ENCODE assay signal across 40 cellular contexts in genomic region chr9:72092820-72093219, GRCh38. TPM values are rescaled to one million over a fixed set of nuclear protein-coding genes. Genes with fewer than 3 reads are reported as not detected.
"Had no signal": no experiment of that assay in that cellular context is flagged by ENCODE, and none has a peak within 500 bp of the region (broad histone marks: within the 10 kb centered on the region; RNA-seq: fewer than 3 reads in every experiment).

No MANE protein-coding gene starts in this region.

- H3K36me3 Mint-ChIP-seq: activated CD4-positive, alpha-beta memory T cell treated with anti-CD3 and anti-CD28 coated beads for 36 hours; activated CD8-positive, alpha-beta memory T cell treated with anti-CD3 and anti-CD28 coated beads, Interleukin-2, amount 10 ng/mL, durations not matched to agents 7 days and 5 days; activated naive CD8-positive, alpha-beta T cell treated with anti-CD3 and anti-CD28 coated beads for 36 hours; T-cell had no signal

- H3K36me3 ChIP-seq: breast epithelium, Peyer's patch had no signal

- H3K27me3 ChIP-seq: breast epithelium, Peyer's patch had no signal

- H3K27me3 Mint-ChIP-seq: activated CD8-positive, alpha-beta memory T cell treated with anti-CD3 and anti-CD28 coated beads, Interleukin-2, amount 10 ng/mL, durations not matched to agents 7 days and 5 days; activated naive CD8-positive, alpha-beta T cell treated with anti-CD3 and anti-CD28 coated beads for 36 hours had no signal

- FAIRE-seq: K562 had no signal

- DNase-seq: activated B cell treated with CpG ODN at 0.5 μM for 24 hours; activated CD4-positive, alpha-beta memory T cell treated with anti-CD3 and anti-CD28 coated beads for 36 hours; activated CD4-positive, alpha-beta T cell treated with anti-CD3 and anti-CD28 coated beads for 4 hours; activated CD4-positive, alpha-beta T cell treated with anti-CD3 and anti-CD28 coated beads, Interleukin-2, amount 50 U/mL, for 1 hour; activated CD4-positive, CD25-positive, alpha-beta regulatory T cell treated with anti-CD3 and anti-CD28 coated beads, Interleukin-2, amount 50 U/mL, for 72 hours; activated CD8-positive, alpha-beta memory T cell treated with anti-CD3 and anti-CD28 coated beads for 24 hours; activated CD8-positive, alpha-beta memory T cell treated with anti-CD3 and anti-CD28 coated beads, Interleukin-2, amount 10 ng/mL, durations not matched to agents 7 days and 5 days; activated CD8-positive, alpha-beta memory T cell treated with anti-CD3 and anti-CD28 coated beads, Interleukin-2, amount 50 U/mL, for 48 hours; activated effector memory CD4-positive, alpha-beta T cell treated with Interleukin-2 at 50 U/mL for 16 hours; activated naive CD4-positive, alpha-beta T cell; activated naive CD4-positive, alpha-beta T cell treated with anti-CD3 and anti-CD28 coated beads, Interleukin-2, amount 50 U/mL, for 16 hours; activated naive CD8-positive, alpha-beta T cell treated with anti-CD3 and anti-CD28 coated beads for 36 hours; activated T-cell treated with anti-CD3 and anti-CD28 coated beads, Interleukin-2, amount 50 U/mL, for 48 hours; amniotic stem cell; aorta; caudate nucleus; NCI-H1105; NCI-H1417 treated with DMSO at 0.1 percent for 48 hours; NCI-H187 treated with DMSO at 0.1 percent for 48 hours; NCI-H2081 treated with DMSO at 0.1 percent for 48 hours; NCI-H226; NCI-H446 treated with DMSO at 0.1 percent for 48 hours; NCI-H524; NCI-H69; NCI-H82; NK-92 treated with Interleukin-12 subunit alpha and Interleukin-12 subunit beta, amount 100 ng/mL, for 24 hours; PC-3; Peyer's patch; RPMI8226; SIG-M5; T-cell; T-helper 2 cell; T-helper 9 cell had no signal

- H3K4me3 ChIP-seq: breast epithelium, K562, Peyer's patch had no signal

- H3K4me1 ChIP-seq: breast epithelium, Peyer's patch had no signal

- H3K27ac Mint-ChIP-seq: activated B cell treated with CpG ODN at 0.5 μM for 24 hours; activated CD4-positive, alpha-beta memory T cell treated with anti-CD3 and anti-CD28 coated beads for 36 hours; activated CD8-positive, alpha-beta memory T cell treated with anti-CD3 and anti-CD28 coated beads, Interleukin-2, amount 10 ng/mL, durations not matched to agents 7 days and 5 days; activated naive CD8-positive, alpha-beta T cell treated with anti-CD3 and anti-CD28 coated beads for 36 hours; T-cell had no signal

- H3K9me3 Mint-ChIP-seq: activated CD4-positive, alpha-beta memory T cell treated with anti-CD3 and anti-CD28 coated beads for 36 hours had no signal

- H3K4me1 Mint-ChIP-seq: activated B cell treated with CpG ODN at 0.5 μM for 24 hours; activated CD8-positive, alpha-beta memory T cell treated with anti-CD3 and anti-CD28 coated beads, Interleukin-2, amount 10 ng/mL, durations not matched to agents 7 days and 5 days; activated naive CD8-positive, alpha-beta T cell treated with anti-CD3 and anti-CD28 coated beads for 36 hours; T-cell had no signal

- H3K4me3 Mint-ChIP-seq: activated B cell treated with CpG ODN at 0.5 μM for 24 hours; activated CD4-positive, alpha-beta memory T cell treated with anti-CD3 and anti-CD28 coated beads for 36 hours; activated CD8-positive, alpha-beta memory T cell treated with anti-CD3 and anti-CD28 coated beads, Interleukin-2, amount 10 ng/mL, durations not matched to agents 7 days and 5 days; activated naive CD8-positive, alpha-beta T cell treated with anti-CD3 and anti-CD28 coated beads for 36 hours; T-cell had no signal

- H3K27ac ChIP-seq: breast epithelium, Peyer's patch, VCaP had no signal

- H3K9me3 ChIP-seq: breast epithelium, Peyer's patch had no signal

- ATAC-seq: activated CD8-positive, alpha-beta memory T cell treated with anti-CD3 and anti-CD28 coated beads, Interleukin-2, amount 10 ng/mL, durations not matched to agents 7 days and 5 days; K562; PC-3; Right ventricle myocardium inferior; SK-N-SH treated with all-trans-retinoic acid at 6 μM for 48 hours; T-cell had no signal

RNA-seq across cellular contexts. Expression of gene C9orf57, which starts 32.4 kb away (rescaled TPM):
- total RNA-seq: activated B cell treated with CpG ODN at 0.5 μM for 24 hours; activated CD4-positive, alpha-beta memory T cell treated with anti-CD3 and anti-CD28 coated beads for 36 hours; activated CD8-positive, alpha-beta memory T cell treated with anti-CD3 and anti-CD28 coated beads, Interleukin-2, amount 10 ng/mL, durations not matched to agents 7 days and 5 days; activated naive CD8-positive, alpha-beta T cell treated with anti-CD3 and anti-CD28 coated beads for 36 hours; aorta; breast epithelium; K562; MCF 10A; PC-3; Peyer's patch; Right ventricle myocardium inferior; SK-MEL-5; T-cell had no signal
- polyA plus RNA-seq: aorta, K562 had no signal

RNA-seq across cellular contexts. Expression of gene GDA, which starts 56.4 kb away (rescaled TPM):
- total RNA-seq: activated CD4-positive, alpha-beta memory T cell treated with anti-CD3 and anti-CD28 coated beads for 36 hours; activated CD8-positive, alpha-beta memory T cell treated with anti-CD3 and anti-CD28 coated beads, Interleukin-2, amount 10 ng/mL, durations not matched to agents 7 days and 5 days; activated naive CD8-positive, alpha-beta T cell treated with anti-CD3 and anti-CD28 coated beads for 36 hours; aorta; MCF 10A; PC-3; SK-MEL-5 had no signal
